24 cellular contexts compared by ENCODE assay signal in genomic region chr5:72558383-72558782, GRCh38. TPM values are rescaled to one million over a fixed set of nuclear protein-coding genes. Genes with fewer than 3 reads are reported as not detected.
A peak's percentile ranks its signal among the peaks of the same experiment; 100 is the strongest.
DNase-seq lines count a peak whose midpoint lies in the region; FAIRE-seq and TF ChIP-seq lines count a peak whose summit lies in the region.
"Had no signal": no experiment of that assay in that cellular context is flagged by ENCODE, and none has a peak within 500 bp of the region (broad histone marks: within the 10 kb centered on the region; RNA-seq: fewer than 3 reads in every experiment).

No MANE protein-coding gene starts in this region.

- 74 to 88% (median 85%) methylated on average over 2 of the region's 2 CpGs for WGBS in small intestine, 3 donors

- no peak for FAIRE-seq in D721Med (lab: Jason Lieb, UNC)
- FAIRE-seq in small intestine (lab: Jason Lieb, UNC) = no peak
- FAIRE-seq: GM18507, kidney had no signal

- H3K36me3 ChIP-seq in small intestine (ENCODE audit: control insufficient read depth in 2 of 2, insufficient read depth in 2 of 2, low read length in 2 of 2) = no peaks in the 10 kb centered on the region

- peak; percentile 36 for DNase-seq in DMS53 (lab: John Stamatoyannopoulos, UW)
- no peak for DNase-seq in DMS53 treated with DMSO at 0.1 percent for 48 hours (lab: John Stamatoyannopoulos, UW; ENCODE audit: unreplicated experiment)
- peak; percentile 39 for DNase-seq in NCI-H82 treated with DMSO at 0.1 percent for 48 hours (lab: John Stamatoyannopoulos, UW; ENCODE audit: unreplicated experiment)
- DNase-seq in epithelial cell of esophagus (ENCODE audit: low read depth) = peak; percentile 34
- DNase-seq in retina = peak; percentile 30
- no peak for DNase-seq in D721Med (ENCODE audit: insufficient read length, low spot score)
- no peak for DNase-seq in small intestine
- no peak for DNase-seq in Ammon's horn (ENCODE audit: low spot score)
- DNase-seq: activated CD4-positive, alpha-beta T cell treated with anti-CD3 and anti-CD28 coated beads, Interleukin-2, amount 10 ng/mL, durations not matched to agents 7 days and 5 days; activated CD8-positive, alpha-beta memory T cell treated with anti-CD3 and anti-CD28 coated beads, Interleukin-2, amount 50 U/mL, for 4 hours; AML-193; foreskin melanocyte; kidney; naive thymus-derived CD4-positive, alpha-beta T cell; NCI-H1092 treated with DMSO at 0.1 percent for 48 hours; NCI-H2081 treated with DMSO at 0.1 percent for 48 hours; NCI-H526 treated with DMSO at 0.1 percent for 48 hours; SHP77; stimulated activated CD4-positive, alpha-beta T cell treated with anti-CD3 and anti-CD28 coated beads, Interleukin-4, amount 100 ng/mL, for 24 hours; stimulated activated naive CD8-positive, alpha-beta T cell treated with anti-CD3 and anti-CD28 coated beads, Interleukin-15, amount 100 ng/mL, for 72 hours; trophoblast cell had no signal

- H3K9me3 ChIP-seq in small intestine (ENCODE audit: control insufficient read depth, low read depth) = no peaks in the 10 kb centered on the region

- peaks cover 0 to 3% of the 10 kb centered on the region in 2 donors for H3K4me1 ChIP-seq in small intestine (ENCODE audit: control insufficient read depth in 2 of 2, insufficient read depth in 1 of 2, low read depth in 1 of 2, low read length in 1 of 2)

- H3K27me3 ChIP-seq in small intestine (ENCODE audit: control insufficient read depth in 2 of 2, insufficient read depth in 2 of 2, low read length in 2 of 2) = no peaks in the 10 kb centered on the region

- no peak overlapping the region for H3K27ac ChIP-seq in small intestine (ENCODE audit: low read depth in 1 of 2, low read length in 1 of 2)
- H3K27ac ChIP-seq: 22Rv1 had no signal

- no peak for TF ChIP-seq CTCF in epithelial cell of esophagus (IDR thresholded peaks at IDR 0.05; ENCODE audit: insufficient read depth, low read depth, low read length, missing control alignments)
- TF ChIP-seq CTCF in D721Med (IDR thresholded peaks at IDR 0.05; ENCODE audit: insufficient read depth, missing control alignments) = no peak

- H3K4me3 ChIP-seq in epithelial cell of esophagus (ENCODE audit: low read length) (no peak overlapping the region), small intestine (ENCODE audit: low read depth in 1 of 2, low read length in 2 of 2) (no peak overlapping the region)
- H3K4me3 ChIP-seq: smooth muscle cell had no signal

RNA-seq across cellular contexts. Expression of gene ZNF366, which starts 51.2 kb away (rescaled TPM):
- 1 to 10 TPM in 2 of 3 donors, not detected in 1; 1.5 to 2.4 TPM for polyA plus RNA-seq in small intestine
- polyA plus RNA-seq: naive thymus-derived CD4-positive, alpha-beta T cell; smooth muscle cell had no signal

Comparison
In these comparisons a context has a peak if more than half of its experiments do, and no peak if none do; other contexts are left out.
1. DNase-seq: peak in DMS53 (single experiment), NCI-H82 treated with DMSO at 0.1 percent for 48 hours (single experiment), epithelial cell of esophagus (single experiment) and retina (single experiment); none in DMS53 treated with DMSO at 0.1 percent for 48 hours (single experiment), D721Med (single experiment), small intestine (single experiment) and Ammon's horn (single experiment).